In genomic region chr10:71475243-71475871, GRCh38 we compare ENCODE assay signal across 1 cellular context.
TF ChIP-seq lines count a peak whose summit lies in the region.

No MANE protein-coding gene starts in this region.

TF ChIP-seq in GM23338, 12 proteins besides CTCF, POLR2A, EP300 and RAD21 (continued from another document):
- TF ChIP-seq, protein P1, sequence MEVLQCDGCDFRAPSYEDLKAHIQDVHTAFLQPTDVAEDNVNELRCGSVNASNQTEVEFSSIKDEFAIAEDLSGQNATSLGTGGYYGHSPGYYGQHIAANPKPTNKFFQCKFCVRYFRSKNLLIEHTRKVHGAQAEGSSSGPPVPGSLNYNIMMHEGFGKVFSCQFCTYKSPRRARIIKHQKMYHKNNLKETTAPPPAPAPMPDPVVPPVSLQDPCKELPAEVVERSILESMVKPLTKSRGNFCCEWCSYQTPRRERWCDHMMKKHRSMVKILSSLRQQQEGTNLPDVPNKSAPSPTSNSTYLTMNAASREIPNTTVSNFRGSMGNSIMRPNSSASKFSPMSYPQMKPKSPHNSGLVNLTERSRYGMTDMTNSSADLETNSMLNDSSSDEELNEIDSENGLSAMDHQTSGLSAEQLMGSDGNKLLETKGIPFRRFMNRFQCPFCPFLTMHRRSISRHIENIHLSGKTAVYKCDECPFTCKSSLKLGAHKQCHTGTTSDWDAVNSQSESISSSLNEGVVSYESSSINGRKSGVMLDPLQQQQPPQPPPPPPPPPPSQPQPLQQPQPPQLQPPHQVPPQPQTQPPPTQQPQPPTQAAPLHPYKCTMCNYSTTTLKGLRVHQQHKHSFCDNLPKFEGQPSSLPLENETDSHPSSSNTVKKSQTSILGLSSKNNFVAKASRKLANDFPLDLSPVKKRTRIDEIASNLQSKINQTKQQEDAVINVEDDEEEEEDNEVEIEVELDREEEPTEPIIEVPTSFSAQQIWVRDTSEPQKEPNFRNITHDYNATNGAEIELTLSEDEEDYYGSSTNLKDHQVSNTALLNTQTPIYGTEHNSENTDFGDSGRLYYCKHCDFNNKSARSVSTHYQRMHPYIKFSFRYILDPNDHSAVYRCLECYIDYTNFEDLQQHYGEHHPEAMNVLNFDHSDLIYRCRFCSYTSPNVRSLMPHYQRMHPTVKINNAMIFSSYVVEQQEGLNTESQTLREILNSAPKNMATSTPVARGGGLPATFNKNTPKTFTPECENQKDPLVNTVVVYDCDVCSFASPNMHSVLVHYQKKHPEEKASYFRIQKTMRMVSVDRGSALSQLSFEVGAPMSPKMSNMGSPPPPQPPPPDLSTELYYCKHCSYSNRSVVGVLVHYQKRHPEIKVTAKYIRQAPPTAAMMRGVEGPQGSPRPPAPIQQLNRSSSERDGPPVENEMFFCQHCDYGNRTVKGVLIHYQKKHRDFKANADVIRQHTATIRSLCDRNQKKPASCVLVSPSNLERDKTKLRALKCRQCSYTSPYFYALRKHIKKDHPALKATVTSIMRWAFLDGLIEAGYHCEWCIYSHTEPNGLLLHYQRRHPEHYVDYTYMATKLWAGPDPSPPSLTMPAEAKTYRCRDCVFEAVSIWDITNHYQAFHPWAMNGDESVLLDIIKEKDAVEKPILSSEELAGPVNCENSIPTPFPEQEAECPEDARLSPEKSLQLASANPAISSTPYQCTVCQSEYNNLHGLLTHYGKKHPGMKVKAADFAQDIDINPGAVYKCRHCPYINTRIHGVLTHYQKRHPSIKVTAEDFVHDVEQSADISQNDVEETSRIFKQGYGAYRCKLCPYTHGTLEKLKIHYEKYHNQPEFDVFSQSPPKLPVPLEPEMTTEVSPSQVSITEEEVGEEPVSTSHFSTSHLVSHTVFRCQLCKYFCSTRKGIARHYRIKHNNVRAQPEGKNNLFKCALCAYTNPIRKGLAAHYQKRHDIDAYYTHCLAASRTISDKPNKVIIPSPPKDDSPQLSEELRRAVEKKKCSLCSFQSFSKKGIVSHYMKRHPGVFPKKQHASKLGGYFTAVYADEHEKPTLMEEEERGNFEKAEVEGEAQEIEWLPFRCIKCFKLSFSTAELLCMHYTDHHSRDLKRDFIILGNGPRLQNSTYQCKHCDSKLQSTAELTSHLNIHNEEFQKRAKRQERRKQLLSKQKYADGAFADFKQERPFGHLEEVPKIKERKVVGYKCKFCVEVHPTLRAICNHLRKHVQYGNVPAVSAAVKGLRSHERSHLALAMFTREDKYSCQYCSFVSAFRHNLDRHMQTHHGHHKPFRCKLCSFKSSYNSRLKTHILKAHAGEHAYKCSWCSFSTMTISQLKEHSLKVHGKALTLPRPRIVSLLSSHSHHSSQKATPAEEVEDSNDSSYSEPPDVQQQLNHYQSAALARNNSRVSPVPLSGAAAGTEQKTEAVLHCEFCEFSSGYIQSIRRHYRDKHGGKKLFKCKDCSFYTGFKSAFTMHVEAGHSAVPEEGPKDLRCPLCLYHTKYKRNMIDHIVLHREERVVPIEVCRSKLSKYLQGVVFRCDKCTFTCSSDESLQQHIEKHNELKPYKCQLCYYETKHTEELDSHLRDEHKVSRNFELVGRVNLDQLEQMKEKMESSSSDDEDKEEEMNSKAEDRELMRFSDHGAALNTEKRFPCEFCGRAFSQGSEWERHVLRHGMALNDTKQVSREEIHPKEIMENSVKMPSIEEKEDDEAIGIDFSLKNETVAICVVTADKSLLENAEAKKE (CRISPR knock-in tag; IDR thresholded peaks at IDR 0.05) = no peak
- TF ChIP-seq NANOG (IDR thresholded peaks at IDR 0.05; ENCODE audit: borderline replicate concordance) (no peak), ETS1 (IDR thresholded peaks at IDR 0.05) (no peak), ZNF331 (CRISPR knock-in tag; IDR thresholded peaks at IDR 0.05; ENCODE audit: low read depth) (no peak)
